Comparison of ENCODE assay signal across 34 cellular contexts in the genomic region with DNA sequence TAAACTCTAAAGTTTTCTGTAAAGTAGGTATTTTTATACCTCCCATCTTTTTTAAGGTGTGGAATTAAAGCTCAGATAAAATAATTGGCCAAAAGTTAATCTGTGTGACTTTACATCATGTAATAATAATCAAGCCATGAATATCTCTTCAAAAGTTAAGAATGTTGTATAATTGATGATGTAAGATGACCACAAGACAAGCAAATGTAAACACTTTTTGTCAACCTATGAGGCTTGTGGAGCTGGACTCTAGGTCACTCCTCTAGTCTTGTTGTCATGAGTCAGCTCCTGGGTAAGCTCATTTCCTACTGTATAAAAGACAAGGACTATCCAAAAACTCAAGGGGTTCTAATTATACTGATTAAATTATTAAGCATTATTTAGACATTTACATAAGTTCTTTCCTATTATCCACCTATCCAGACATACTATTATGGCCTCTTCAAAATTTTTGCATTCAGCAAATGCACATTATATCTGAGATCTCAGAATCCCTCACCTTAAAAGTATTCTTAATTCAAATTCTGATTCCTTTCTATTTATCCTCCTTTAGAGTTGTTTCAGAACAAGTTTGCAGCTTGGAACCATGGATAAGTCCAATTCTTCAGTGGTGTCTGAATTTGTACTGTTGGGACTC. TPM values are rescaled to one million over a fixed set of nuclear protein-coding genes. Genes with fewer than 3 reads are reported as not detected.
"Had no signal": no experiment of that assay in that cellular context is flagged by ENCODE, and none has a peak within 500 bp of the region (broad histone marks: within the 10 kb centered on the region; RNA-seq: fewer than 3 reads in every experiment).

A gene with protein sequence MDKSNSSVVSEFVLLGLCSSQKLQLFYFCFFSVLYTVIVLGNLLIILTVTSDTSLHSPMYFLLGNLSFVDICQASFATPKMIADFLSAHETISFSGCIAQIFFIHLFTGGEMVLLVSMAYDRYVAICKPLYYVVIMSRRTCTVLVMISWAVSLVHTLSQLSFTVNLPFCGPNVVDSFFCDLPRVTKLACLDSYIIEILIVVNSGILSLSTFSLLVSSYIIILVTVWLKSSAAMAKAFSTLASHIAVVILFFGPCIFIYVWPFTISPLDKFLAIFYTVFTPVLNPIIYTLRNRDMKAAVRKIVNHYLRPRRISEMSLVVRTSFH (plus strand): TSS at position 587 of the 637 bp plus-strand sequence. CDS start 0 bp downstream, at position 587.

- H3K4me1 ChIP-seq: gastrocnemius medialis, lower lobe of right lung, psoas muscle, sigmoid colon, stomach, thyroid gland, vagina had no signal

- H3K9me3 Mint-ChIP-seq: memory B cell; stimulated activated effector memory CD8-positive, alpha-beta T cell treated with anti-CD3 and anti-CD28 coated beads, Interleukin-12 subunit alpha, Interleukin-12 subunit beta, amount 100 ng/mL, for 72 hours had no signal

- H3K27me3 ChIP-seq: gastrocnemius medialis, ovary, sigmoid colon, stomach, thyroid gland, vagina had no signal

- H3K4me1 Mint-ChIP-seq: memory B cell; natural killer cell; stimulated activated effector memory CD8-positive, alpha-beta T cell treated with anti-CD3 and anti-CD28 coated beads, Interleukin-12 subunit alpha, Interleukin-12 subunit beta, amount 100 ng/mL, for 72 hours had no signal

- H3K27me3 Mint-ChIP-seq: memory B cell had no signal

- H3K27ac ChIP-seq: dorsolateral prefrontal cortex, epithelial cell of prostate, gastrocnemius medialis, lower lobe of right lung, ovary, psoas muscle, sigmoid colon, stomach, thyroid gland, vagina had no signal

- H3K4me3 ChIP-seq: dorsolateral prefrontal cortex, gastrocnemius medialis, lower lobe of right lung, ovary, psoas muscle, sigmoid colon, stomach, thyroid gland, vagina had no signal

- H3K27ac Mint-ChIP-seq: memory B cell; natural killer cell; stimulated activated effector memory CD8-positive, alpha-beta T cell treated with anti-CD3 and anti-CD28 coated beads, Interleukin-12 subunit alpha, Interleukin-12 subunit beta, amount 100 ng/mL, for 72 hours had no signal

- H3K36me3 Mint-ChIP-seq: memory B cell; natural killer cell; stimulated activated effector memory CD8-positive, alpha-beta T cell treated with anti-CD3 and anti-CD28 coated beads, Interleukin-12 subunit alpha, Interleukin-12 subunit beta, amount 100 ng/mL, for 72 hours had no signal

- ATAC-seq: esophagus mucosa; gastrocnemius medialis; left ventricle myocardium superior; natural killer cell; psoas muscle; right cardiac atrium; stimulated activated effector memory CD8-positive, alpha-beta T cell treated with anti-CD3 and anti-CD28 coated beads, Interleukin-12 subunit alpha, Interleukin-12 subunit beta, amount 100 ng/mL, for 72 hours had no signal

- H3K9me3 ChIP-seq: gastrocnemius medialis, lower lobe of right lung, ovary, psoas muscle, stomach, thyroid gland, vagina had no signal

- DNase-seq: dorsolateral prefrontal cortex; effector CD4-positive, alpha-beta T cell; foreskin fibroblast; gastrocnemius medialis; head of caudate nucleus; left ventricle myocardium superior; lower lobe of right lung; natural killer cell; occipital lobe; ovary; posterior cingulate gyrus; psoas muscle; right cardiac atrium; sigmoid colon; stimulated activated CD4-positive, alpha-beta T cell treated with anti-CD3 and anti-CD28 coated beads, Interleukin-2, amount 100 ng/mL, for 24 hours; stimulated activated CD4-positive, alpha-beta T cell treated with anti-CD3 and anti-CD28 coated beads, Interleukin-4, amount 100 ng/mL, for 24 hours; stimulated activated naive CD4-positive, alpha-beta T cell treated with Interleukin-2 at 50 U/mL for 16 hours; stomach; thyroid gland; trophoblast cell had no signal

- H3K36me3 ChIP-seq: gastrocnemius medialis, lower lobe of right lung, ovary, sigmoid colon, stomach, thyroid gland, vagina had no signal

- H3K4me3 Mint-ChIP-seq: memory B cell; natural killer cell; stimulated activated effector memory CD8-positive, alpha-beta T cell treated with anti-CD3 and anti-CD28 coated beads, Interleukin-12 subunit alpha, Interleukin-12 subunit beta, amount 100 ng/mL, for 72 hours had no signal

RNA-seq across cellular contexts. Expression of the gene that starts here (rescaled TPM):
- total RNA-seq: dorsolateral prefrontal cortex, esophagus mucosa, gastrocnemius medialis, glomerular endothelial cell, kidney epithelial cell, left ventricle myocardium superior, lower lobe of right lung, mononuclear cell, natural killer cell, occipital lobe, ovary, psoas muscle, renal cortical epithelial cell, right cardiac atrium, sigmoid colon, skeletal muscle tissue, stomach, subcutaneous adipose tissue, temporal lobe, thyroid gland, ureter, vagina had no signal
- polyA plus RNA-seq: neural cell, ovary, psoas muscle, right cardiac atrium, sigmoid colon, stomach had no signal
